In genomic region chr2:130963058-130963848, GRCh38 we compare ENCODE assay signal across 14 cellular contexts.
A peak's percentile ranks its signal among the peaks of the same experiment; 100 is the strongest.
DNase-seq lines count a peak whose midpoint lies in the region; ATAC-seq and TF ChIP-seq lines count a peak whose summit lies in the region.
"Had no signal": no experiment of that assay in that cellular context is flagged by ENCODE, and none has a peak within 500 bp of the region (broad histone marks: within the 10 kb centered on the region; RNA-seq: fewer than 3 reads in every experiment).

No MANE protein-coding gene starts in this region.

- H3K4me3 ChIP-seq in RWPE2 (ENCODE audit: severe bottlenecking) = peak overlapping the region; percentile 26
- H3K4me3 ChIP-seq: mucosa of descending colon had no signal

- H3K36me3 Mint-ChIP-seq in glutamatergic neuron (ENCODE audit: unreplicated experiment) (peaks cover 8% of the 10 kb centered on the region), osteocyte (ENCODE audit: unreplicated experiment) (no peaks in the 10 kb centered on the region)
- H3K36me3 Mint-ChIP-seq: T-cell had no signal

- peaks cover 1% of the 10 kb centered on the region for H3K9me3 Mint-ChIP-seq in glutamatergic neuron (ENCODE audit: unreplicated experiment)
- no peaks in the 10 kb centered on the region for H3K9me3 Mint-ChIP-seq in osteocyte (ENCODE audit: unreplicated experiment)
- H3K9me3 Mint-ChIP-seq: activated T-helper 1 cell treated with anti-CD3 and anti-CD28 coated beads, Interleukin-12 subunit alpha, Interleukin-12 subunit beta, Interleukin-2, Interleukin-4 antibody, amounts not matched to agents 30 ng/mL and 10 ng/mL and 1 ng/mL, durations not matched to agents 14 hours and 24 hours and 36 hours; T-cell had no signal

- peaks cover 9% of the 10 kb centered on the region for H3K27me3 ChIP-seq in RWPE2 (ENCODE audit: insufficient read depth, poor library complexity, severe bottlenecking)

- H3K27ac ChIP-seq in RWPE2 (ENCODE audit: poor library complexity, severe bottlenecking) = no peak overlapping the region
- H3K27ac ChIP-seq: right atrium auricular region had no signal

- intact Hi-C loops in Right ventricle myocardium inferior (cut with DNase I) = no loop called here

- H3K27me3 Mint-ChIP-seq in glutamatergic neuron (ENCODE audit: unreplicated experiment) = peaks cover 25% of the 10 kb centered on the region
- peaks cover 55% of the 10 kb centered on the region for H3K27me3 Mint-ChIP-seq in osteocyte (ENCODE audit: unreplicated experiment)

- no peaks in the 10 kb centered on the region for H3K4me1 ChIP-seq in RWPE2 (ENCODE audit: insufficient read depth, poor library complexity, severe bottlenecking)

- H3K4me3 Mint-ChIP-seq in glutamatergic neuron (ENCODE audit: unreplicated experiment) (peak overlapping the region; percentile 64), osteocyte (ENCODE audit: unreplicated experiment) (no peak overlapping the region)

- peaks cover 6% of the 10 kb centered on the region for H3K4me1 Mint-ChIP-seq in glutamatergic neuron (ENCODE audit: low read depth, unreplicated experiment)
- H3K4me1 Mint-ChIP-seq in osteocyte (ENCODE audit: unreplicated experiment) = peaks cover 7% of the 10 kb centered on the region

- ATAC-seq in RWPE2 (ENCODE audit: low read depth) = peak; percentile 14; the same call in 2 of the 3 replicates
- no peak for ATAC-seq in HG03378 (IDR thresholded peaks at IDR 0.05; ENCODE audit: unreplicated experiment)
- ATAC-seq in Right ventricle myocardium inferior = no peak
- ATAC-seq: activated CD4-positive, alpha-beta T cell treated with anti-CD3 and anti-CD28 coated beads for 36 hours; mucosa of descending colon had no signal

- H3K27ac Mint-ChIP-seq in glutamatergic neuron (ENCODE audit: unreplicated experiment) = no peak overlapping the region
- H3K27ac Mint-ChIP-seq in osteocyte (ENCODE audit: unreplicated experiment) = no peak overlapping the region
- H3K27ac Mint-ChIP-seq: activated CD4-positive, alpha-beta T cell treated with anti-CD3 and anti-CD28 coated beads for 36 hours; T-cell had no signal

- no peaks in the 10 kb centered on the region for H3K9me3 ChIP-seq in RWPE2 (ENCODE audit: severe bottlenecking)
- H3K9me3 ChIP-seq: mucosa of descending colon, right atrium auricular region had no signal

- H3K36me3 ChIP-seq in RWPE2 (ENCODE audit: low read depth) = no peaks in the 10 kb centered on the region
- H3K36me3 ChIP-seq: right atrium auricular region had no signal

- peak; percentile 36 for DNase-seq in GM20000 (ENCODE audit: low spot score)
- no peak for DNase-seq in RWPE2 (ENCODE audit: low spot score)
- peak; percentile 65 for DNase-seq in glutamatergic neuron
- DNase-seq in osteocyte (ENCODE audit: extremely low spot score, unreplicated experiment) = peak; percentile 80
- no peak for DNase-seq in Right ventricle myocardium inferior (ENCODE audit: missing footprints)
- no peak for DNase-seq in stimulated activated CD4-positive, alpha-beta T cell treated with anti-CD3 and anti-CD28 coated beads, Interleukin-1b, Interleukin-23, amount 100 ng/mL, for 48 hours
- DNase-seq: activated CD4-positive, alpha-beta T cell treated with anti-CD3 and anti-CD28 coated beads for 36 hours; MM.1S; mucosa of descending colon; NCI-H2171; T-cell had no signal

- TF ChIP-seq CTCF in GM20000 (IDR thresholded peaks at IDR 0.05; ENCODE audit: extremely low read depth, missing control alignments) (no peak), RWPE2 (IDR thresholded peaks at IDR 0.05; ENCODE audit: poor library complexity, severe bottlenecking) (no peak), glutamatergic neuron (IDR thresholded peaks at IDR 0.05; ENCODE audit: partially characterized antibody, unreplicated experiment) (no peak), osteocyte (IDR thresholded peaks at IDR 0.05) (no peak)

Comparison
In these comparisons a context has a peak if more than half of its experiments do, and no peak if none do; other contexts are left out.
1. DNase-seq: peak in GM20000 (single experiment), glutamatergic neuron (single experiment) and osteocyte (single experiment); none in RWPE2 (single experiment), Right ventricle myocardium inferior (single experiment) and stimulated activated CD4-positive, alpha-beta T cell treated with anti-CD3 and anti-CD28 coated beads, Interleukin-1b, Interleukin-23, amount 100 ng/mL, for 48 hours (single experiment).